In the genomic region with DNA sequence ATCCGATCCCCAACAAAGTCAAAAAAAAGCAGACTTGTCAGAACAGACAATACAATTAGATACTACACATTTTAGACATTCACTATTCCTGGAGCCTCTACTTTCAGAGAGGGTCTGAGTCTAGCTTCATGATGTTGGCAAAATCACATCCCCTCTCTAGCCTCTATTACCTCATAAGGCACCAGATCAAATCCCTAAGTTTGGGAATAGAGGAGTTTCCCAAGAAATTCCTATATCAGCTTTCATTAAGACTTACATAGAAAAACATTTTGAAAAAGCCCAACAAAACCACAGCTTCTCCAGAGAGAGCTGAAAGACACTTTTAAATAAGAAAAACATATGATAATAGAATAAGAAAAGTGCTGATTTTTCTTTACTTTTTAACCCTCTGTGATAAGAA, we compare ENCODE assay signal across 1 cellular context.
TF ChIP-seq lines count a peak whose summit lies in the region.

No MANE protein-coding gene starts in this region.

TF ChIP-seq in IMR-90, 13 proteins besides CTCF, POLR2A, EP300 and RAD21:
- TF ChIP-seq CHD1 (IDR thresholded peaks at IDR 0.05; ENCODE audit: low read depth, low read length) = no peak
- no peak for TF ChIP-seq MAFK (IDR thresholded peaks at IDR 0.05; ENCODE audit: low read depth, low read length)
- TF ChIP-seq CEBPB (IDR thresholded peaks at IDR 0.05; ENCODE audit: low read depth, low read length) = no peak
